ENCODE assay signal across 1 cellular context in the genomic region with DNA sequence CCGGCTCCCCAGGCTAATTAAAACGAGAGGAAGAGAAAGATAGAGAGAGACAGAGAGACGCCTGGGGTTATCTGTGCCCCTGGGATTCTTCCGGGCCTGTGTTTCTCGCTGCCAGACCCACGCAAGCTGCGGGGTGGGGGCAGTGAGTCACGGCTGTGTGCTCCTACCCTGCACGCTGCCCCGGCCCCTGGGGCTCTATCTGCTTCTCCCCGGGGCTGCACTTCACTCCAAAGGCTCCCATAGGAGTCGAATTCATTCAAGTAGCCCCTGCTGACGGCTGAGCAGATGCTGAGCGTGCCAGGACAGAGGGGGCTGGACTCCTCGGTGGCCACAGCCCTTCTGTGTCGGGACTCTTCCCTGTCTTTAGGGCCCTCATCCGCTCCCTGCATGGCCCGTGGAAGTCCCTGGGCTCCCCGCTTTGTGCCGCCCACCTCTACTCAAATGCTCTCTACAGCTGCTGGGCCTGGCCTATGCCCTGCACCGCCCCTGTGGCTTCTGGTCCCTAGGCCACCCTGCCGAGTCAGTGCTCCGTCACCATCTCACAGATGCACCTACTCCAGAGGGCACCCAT.
TF ChIP-seq lines count a peak whose summit lies in the region.

No MANE protein-coding gene starts in this region.

TF ChIP-seq in WTC11, 78 proteins besides CTCF, POLR2A, EP300 and RAD21 (continued from another document):
- no peak for TF ChIP-seq FOXP1 (CRISPR knock-in tag; IDR thresholded peaks at IDR 0.05; ENCODE audit: borderline replicate concordance)
- TF ChIP-seq TP53 (CRISPR knock-in tag; IDR thresholded peaks at IDR 0.05) = no peak
